26 cellular contexts compared by ENCODE assay signal in genomic region chr2:98903064-98903355, GRCh38. TPM values are rescaled to one million over a fixed set of nuclear protein-coding genes. Genes with fewer than 3 reads are reported as not detected.
DNase-seq lines count a peak whose midpoint lies in the region; ATAC-seq and TF ChIP-seq lines count a peak whose summit lies in the region.
"Had no signal": no experiment of that assay in that cellular context is flagged by ENCODE, and none has a peak within 500 bp of the region (broad histone marks: within the 10 kb centered on the region; RNA-seq: fewer than 3 reads in every experiment).

No MANE protein-coding gene starts in this region.

- no peaks in the 10 kb centered on the region for H3K4me1 Mint-ChIP-seq in endodermal cell
- H3K4me1 Mint-ChIP-seq: CD8-positive, alpha-beta memory T cell had no signal

- H3K4me1 ChIP-seq in endodermal cell (ENCODE audit: control insufficient read depth, insufficient read depth, low read length) (no peaks in the 10 kb centered on the region), MM.1S (ENCODE audit: low read length) (no peaks in the 10 kb centered on the region)
- H3K4me1 ChIP-seq: A549 had no signal

- no peaks in the 10 kb centered on the region for H3F3A ChIP-seq in MM.1S (ENCODE audit: insufficient read depth, low read length)

- TF ChIP-seq CTCF in endodermal cell (conservative IDR thresholded peaks at IDR 0.05) (no peak), MM.1S (IDR thresholded peaks at IDR 0.05; ENCODE audit: low read length) (no peak)

- H3K79me2 ChIP-seq in MM.1S (ENCODE audit: low read length), result no peaks in the 10 kb centered on the region

- H3K36me3 Mint-ChIP-seq in endodermal cell (ENCODE audit: low read depth), result no peaks in the 10 kb centered on the region

- H3K4me2 ChIP-seq in MM.1S (ENCODE audit: low read depth, low read length), result no peak overlapping the region
- H3K4me2 ChIP-seq: A549, GM23338 had no signal

- no peaks in the 10 kb centered on the region for H3K36me3 ChIP-seq in endodermal cell (ENCODE audit: control insufficient read depth, insufficient read depth, low read length)
- no peaks in the 10 kb centered on the region for H3K36me3 ChIP-seq in MM.1S (replicated peaks; ENCODE audit: insufficient read depth, low read length)
- H3K36me3 ChIP-seq: MG63 had no signal

- H3K27ac ChIP-seq in endodermal cell (ENCODE audit: low read depth, low read length), result no peak overlapping the region
- no peak overlapping the region for H3K27ac ChIP-seq in MM.1S (ENCODE audit: low read length)
- H3K27ac ChIP-seq: A549, C4-2B, RWPE1 had no signal

- H3K27me3 Mint-ChIP-seq in endodermal cell (ENCODE audit: insufficient read depth), result peaks cover 1% of the 10 kb centered on the region

- peak; percentile 20 for DNase-seq in ELF-1 (ENCODE audit: low read depth, low spot score)
- DNase-seq in endodermal cell, result peak; percentile 41
- peak; percentile 33 for DNase-seq in left lobe of liver (ENCODE audit: low spot score)
- DNase-seq in sciatic nerve (ENCODE audit: low spot score), result peak; percentile 26
- no peak for DNase-seq in mucosa of gallbladder (ENCODE audit: low spot score)
- DNase-seq in MM.1S, result no peak
- DNase-seq in epidermal melanocyte (ENCODE audit: insufficient read length, low spot score), result no peak
- DNase-seq: AML-193; CD8-positive, alpha-beta memory T cell; DMS 273 treated with DMSO at 0.1 percent for 48 hours; DMS79; EL; GF-D8; HCEC 1CT; IMR-90; KG1; MG63; NCI-H2029 treated with DMSO at 0.1 percent for 48 hours; NCI-H2227 treated with DMSO at 0.1 percent for 48 hours; NCI-H526 treated with DMSO at 0.1 percent for 48 hours; SHP77 had no signal

- WGBS in endodermal cell (ENCODE audit: insufficient coverage in 1 of 2, insufficient read length in 1 of 2), 2 experiments, result 90 to 98% methylated on average over 9 of the region's 9 CpGs

- H2AFZ ChIP-seq in MM.1S (ENCODE audit: low read length), result no peak overlapping the region
- H2AFZ ChIP-seq: GM23338 had no signal

- H3K4me3 Mint-ChIP-seq in endodermal cell, result no peak overlapping the region
- H3K4me3 Mint-ChIP-seq: CD8-positive, alpha-beta memory T cell; GM23338 had no signal

- intact Hi-C loops in sciatic nerve (cut with DNase I), result no loop called here

- H4K20me1 ChIP-seq in MM.1S (ENCODE audit: insufficient read depth, low read length), result no peaks in the 10 kb centered on the region

- H3K9me3 ChIP-seq in endodermal cell (ENCODE audit: control insufficient read depth, low read length), result no peaks in the 10 kb centered on the region
- H3K9me3 ChIP-seq in MM.1S (replicated peaks; ENCODE audit: insufficient read depth, low read length), result no peaks in the 10 kb centered on the region
- H3K9me3 ChIP-seq: A549, MG63 had no signal

- no peaks in the 10 kb centered on the region for H3K27me3 ChIP-seq in endodermal cell (ENCODE audit: control insufficient read depth, insufficient read depth, low read length, poor library complexity, severe bottlenecking)
- H3K27me3 ChIP-seq in MM.1S (replicated peaks; ENCODE audit: insufficient read depth, low read length), result no peaks in the 10 kb centered on the region
- H3K27me3 ChIP-seq: MG63 had no signal

- H3K9ac ChIP-seq in endodermal cell (ENCODE audit: extremely low read depth, low read length, poor library complexity, severe bottlenecking), result no peak overlapping the region
- no peak overlapping the region for H3K9ac ChIP-seq in MM.1S (ENCODE audit: low read length)

- H3K27ac Mint-ChIP-seq in endodermal cell, result no peak overlapping the region
- H3K27ac Mint-ChIP-seq: CD8-positive, alpha-beta memory T cell; GM23338 had no signal

- H3K9me2 ChIP-seq in MM.1S (replicated peaks; ENCODE audit: insufficient read depth, low read length), result no peaks in the 10 kb centered on the region

- no peaks in the 10 kb centered on the region for H3K9me3 Mint-ChIP-seq in endodermal cell
- H3K9me3 Mint-ChIP-seq: CD8-positive, alpha-beta memory T cell had no signal

- ATAC-seq in left lobe of liver (no peak), sciatic nerve (no peak), GM18517 (IDR thresholded peaks at IDR 0.05; ENCODE audit: unreplicated experiment) (no peak)
- ATAC-seq: A549, GM23338 had no signal

- H3K4me3 ChIP-seq in endodermal cell (ENCODE audit: low read length), result no peak overlapping the region
- H3K4me3 ChIP-seq in MM.1S (ENCODE audit: low read length), result no peak overlapping the region
- H3K4me3 ChIP-seq: A549, GM23338, MG63 had no signal

RNA-seq across cellular contexts. Expression of gene CRACDL, which starts 33.0 kb away (rescaled TPM):
- under 1 TPM; 0.26 to 0.31 TPM for total RNA-seq in endodermal cell
- 0.21 TPM for polyA plus RNA-seq in endodermal cell (2013, experiment 1 of 2)
- polyA plus RNA-seq in endodermal cell (2013, experiment 2 of 2), result 0.25 TPM
- 0.30 TPM for total RNA-seq in left lobe of liver
- total RNA-seq in sciatic nerve, result 12.4 TPM
- 18.4 TPM for total RNA-seq in mucosa of gallbladder
- total RNA-seq: IMR-90 had no signal
- polyA plus RNA-seq: IMR-90 had no signal

Comparison
In these comparisons a context has a peak if more than half of its experiments do, and no peak if none do; other contexts are left out.
1. DNase-seq: peak in ELF-1 (single experiment), endodermal cell (single experiment), left lobe of liver (single experiment) and sciatic nerve (single experiment); none in mucosa of gallbladder (single experiment), MM.1S (single experiment) and epidermal melanocyte (single experiment).
2. RNA of gene CRACDL, which starts 33.0 kb away (total RNA-seq): 18.4 TPM in mucosa of gallbladder (single experiment) and 12.4 TPM in sciatic nerve (single experiment); 0.26 to 0.31 TPM in endodermal cell and 0.30 TPM in left lobe of liver (single experiment); every median in the first group is over 10 times any median in the second.